Comparison of ENCODE assay signal across 8 cellular contexts in genomic region chr20:19212524-19213502, GRCh38. TPM values are rescaled to one million over a fixed set of nuclear protein-coding genes. Genes with fewer than 3 reads are reported as not detected.
DNase-seq lines count a peak whose midpoint lies in the region; ATAC-seq, FAIRE-seq and TF ChIP-seq lines count a peak whose summit lies in the region.

Gene SLC24A3, plus strand, starts transcription at chr20:19212642.

- 0 to 1% methylated on average over 6 to 28 of the region's 108 CpGs for WGBS in gastroesophageal sphincter (ENCODE audit: low coverage in 1 of 2), 2 donors

- H3K4me2 ChIP-seq in KMS-11 (no peak within 1 kb of the TSS; the same call in 1 of the 2 replicates), neural cell (ENCODE audit: low read length) (peak within 1 kb of the TSS; percentile 49)

- H3K27me3 ChIP-seq in KMS-11 (ENCODE audit: insufficient read depth, low read depth) = no peaks in the 10 kb centered on the region
- H3K27me3 ChIP-seq in gastroesophageal sphincter = peaks cover 12% of the 10 kb centered on the region
- H3K27me3 ChIP-seq in neural cell (ENCODE audit: insufficient read depth, low read depth, low read length) = no peaks in the 10 kb centered on the region

- TF ChIP-seq EP300 in gastroesophageal sphincter (IDR thresholded peaks at IDR 0.05) = no peak
- no peak for TF ChIP-seq EP300 in neural cell (conservative IDR thresholded peaks at IDR 0.05; ENCODE audit: poor library complexity, severe bottlenecking)

- no peaks in the 10 kb centered on the region for H3F3A ChIP-seq in neural cell (ENCODE audit: insufficient read depth, low read length, poor library complexity, severe bottlenecking)

- H4K20me1 ChIP-seq in KMS-11 (ENCODE audit: insufficient read depth) = no peaks in the 10 kb centered on the region
- H4K20me1 ChIP-seq in neural cell (ENCODE audit: insufficient read depth) = no peaks in the 10 kb centered on the region

- H3K27ac ChIP-seq in KMS-11 (no peak within 1 kb of the TSS), gastroesophageal sphincter (peak within 1 kb of the TSS in 3 of 4 donors; percentile 70 to 74 (median 71)), neural cell (ENCODE audit: low read length) (peak within 1 kb of the TSS; percentile 45)

- no peaks in the 10 kb centered on the region for H3K9me3 Mint-ChIP-seq in activated B cell treated with CpG ODN at 0.5 μM for 24 hours

- no peak within 1 kb of the TSS for H3K27ac Mint-ChIP-seq in activated B cell treated with CpG ODN at 0.5 μM for 24 hours

- H3K27me3 Mint-ChIP-seq in activated B cell treated with CpG ODN at 0.5 μM for 24 hours = peaks cover 58% of the 10 kb centered on the region

- CTCF ChIA-PET in activated B cell treated with CpG ODN at 0.5 μM for 24 hours (lab: Charles Lee) = no interaction called here

- no peaks in the 10 kb centered on the region for H3K36me3 ChIP-seq in KMS-11 (ENCODE audit: insufficient read depth)
- no peaks in the 10 kb centered on the region for H3K36me3 ChIP-seq in gastroesophageal sphincter
- no peaks in the 10 kb centered on the region for H3K36me3 ChIP-seq in neural cell (ENCODE audit: insufficient read depth, low read length)

- DNase-seq in stimulated activated CD4-positive, alpha-beta T cell treated with anti-CD3 and anti-CD28 coated beads, Interleukin-1b, Interleukin-23, amount 100 ng/mL, for 48 hours = peak; percentile 34
- DNase-seq in stimulated activated CD4-positive, alpha-beta T cell treated with anti-CD3 and anti-CD28 coated beads, Interleukin-12 subunit alpha, Interleukin-12 subunit beta, amount 100 ng/mL, for 4 hours = no peak
- DNase-seq in activated B cell treated with CpG ODN at 0.5 μM for 24 hours (no peak), HTR-8/SVneo (ENCODE audit: insufficient read length, low spot score) (no peak)

- TF ChIP-seq CTCF in KMS-11 (conservative IDR thresholded peaks at IDR 0.05; ENCODE audit: low read depth, low read length) (no peak), activated B cell treated with CpG ODN at 0.5 μM for 24 hours (IDR thresholded peaks at IDR 0.05) (no peak), gastroesophageal sphincter (IDR thresholded peaks at IDR 0.05) (peak in 3 of 4 experiments; percentile 58 to 72 (median 59)), neural cell (IDR thresholded peaks at IDR 0.05; ENCODE audit: poor library complexity, severe bottlenecking) (peak; percentile 88)

- H2AFZ ChIP-seq in KMS-11 (ENCODE audit: low read depth) (peak within 1 kb of the TSS; percentile 47; the same call in 1 of the 2 replicates), neural cell (ENCODE audit: low read depth, low read length) (peak within 1 kb of the TSS; percentile 56)

- H3K79me2 ChIP-seq in KMS-11 (ENCODE audit: insufficient read depth, low read depth) (no peaks in the 10 kb centered on the region), neural cell (replicated peaks; ENCODE audit: insufficient read depth, low read length) (no peaks in the 10 kb centered on the region)

- intact Hi-C loops in activated B cell treated with CpG ODN at 0.5 μM for 24 hours (cut with micrococcal nuclease) = no loop called here

- H3K4me3 Mint-ChIP-seq in activated B cell treated with CpG ODN at 0.5 μM for 24 hours = peak within 1 kb of the TSS; percentile 32

- H3K9ac ChIP-seq in KMS-11 (no peak within 1 kb of the TSS), neural cell (ENCODE audit: low read length) (peak within 1 kb of the TSS; percentile 72)

- no peaks in the 10 kb centered on the region for H3K36me3 Mint-ChIP-seq in activated B cell treated with CpG ODN at 0.5 μM for 24 hours (ENCODE audit: low read depth)

- peak; percentile 82 for TF ChIP-seq RAD21 in neural cell (conservative IDR thresholded peaks at IDR 0.05)

- ATAC-seq in activated B cell treated with CpG ODN at 0.5 μM for 24 hours (ENCODE audit: low read depth) (no peak), gastroesophageal sphincter (peak; percentile 89), HG03571 (IDR thresholded peaks at IDR 0.05; ENCODE audit: unreplicated experiment) (no peak)

- H3K9me2 ChIP-seq in neural cell (ENCODE audit: insufficient read depth, low read length) = no peaks in the 10 kb centered on the region

- H3K4me3 ChIP-seq in KMS-11 (IDR thresholded peaks at IDR 0.05; ENCODE audit: insufficient read depth, low read depth, low read length) = no peak within 1 kb of the TSS
- peak within 1 kb of the TSS; percentile 44 to 65 for H3K4me3 ChIP-seq in gastroesophageal sphincter
- H3K4me3 ChIP-seq in neural cell (ENCODE audit: low read length) = peak within 1 kb of the TSS; percentile 89

- no peak for FAIRE-seq in HTR-8/SVneo (lab: Jason Lieb, UNC)

- POLR2A ChIA-PET in activated B cell treated with CpG ODN at 0.5 μM for 24 hours (lab: Charles Lee) = no interaction called here

- no peak for TF ChIP-seq POLR2A in gastroesophageal sphincter (IDR thresholded peaks at IDR 0.05)

- H3K4me1 ChIP-seq in KMS-11 (ENCODE audit: low read depth, poor library complexity, severe bottlenecking) (no peaks in the 10 kb centered on the region), gastroesophageal sphincter (peaks cover 0 to 42% (median 15%) of the 10 kb centered on the region in 3 donors)

- H3K9me3 ChIP-seq in gastroesophageal sphincter = no peaks in the 10 kb centered on the region
- H3K9me3 ChIP-seq in neural cell (ENCODE audit: low read length) = no peaks in the 10 kb centered on the region

- H3K4me1 Mint-ChIP-seq in activated B cell treated with CpG ODN at 0.5 μM for 24 hours = peaks cover 5% of the 10 kb centered on the region

TF ChIP-seq in neural cell, 6 proteins besides CTCF, POLR2A, EP300 and RAD21:
- peak; percentile 62 for TF ChIP-seq MXI1 (conservative IDR thresholded peaks at IDR 0.05; ENCODE audit: poor library complexity, severe bottlenecking)
- TF ChIP-seq POLR2AphosphoS5 (IDR thresholded peaks at IDR 0.05) = peak; percentile 62
- no peak for TF ChIP-seq REST (IDR thresholded peaks at IDR 0.05; ENCODE audit: borderline replicate concordance)
- peak; percentile 84 for TF ChIP-seq SMC3 (conservative IDR thresholded peaks at IDR 0.05; ENCODE audit: poor library complexity)
- TF ChIP-seq EZH2 (IDR thresholded peaks at IDR 0.05; ENCODE audit: borderline replicate concordance, insufficient read depth, low read length, poor library complexity, severe bottlenecking) = no peak
- TF ChIP-seq TAF1 (IDR thresholded peaks at IDR 0.05; ENCODE audit: low read depth) = no peak
TF ChIP-seq in neural cell: peak in this region for 3.

RNA-seq across cellular contexts. Expression of gene SLC24A3, which starts in this region (rescaled TPM):
- total RNA-seq in activated B cell treated with CpG ODN at 0.5 μM for 24 hours (0.07 TPM in 1 of 2 replicates, not detected in the other), gastroesophageal sphincter (10 to 100 TPM in 1 of 4 donors, 1 to 10 TPM in 3; 2.7 to 13.5 (median 5.5) TPM)
- 6.5 and 7.4 TPM in 2 replicates for polyA plus RNA-seq in neural cell
- 12.2 and 12.4 TPM in 2 replicates for polyA minus RNA-seq in neural cell

Comparison
In these comparisons a context has a peak if more than half of its experiments do, and no peak if none do; other contexts are left out.
1. CTCF ChIP-seq: peak in gastroesophageal sphincter (3 of 4) and neural cell (single experiment); none in KMS-11 (single experiment) and activated B cell treated with CpG ODN at 0.5 μM for 24 hours (single experiment).